8 cellular contexts compared by ENCODE assay signal in genomic region chr9:5628183-5628529, GRCh38. TPM values are rescaled to one million over a fixed set of nuclear protein-coding genes. Genes with fewer than 3 reads are reported as not detected.
DNase-seq lines count a peak whose midpoint lies in the region; ATAC-seq and TF ChIP-seq lines count a peak whose summit lies in the region.

No MANE protein-coding gene starts in this region.

- no peak for TF ChIP-seq CTCF in AG04450 (IDR thresholded peaks at IDR 0.05; ENCODE audit: low read depth, low read length)

- H3K4me3 Mint-ChIP-seq in naive B cell, result peak overlapping the region; percentile 92 to 99 (median 96)

- peaks cover 5% of the 10 kb centered on the region; the same call in 1 of the 2 replicates for H3K9me3 ChIP-seq in AG04450 (ENCODE audit: control insufficient read depth, insufficient read depth, low read length)

- CTCF ChIA-PET in AG04450 (lab: Charles Lee), result interaction anchor here (0.6 to 2.0 kb wide), 4 partner anchors 28 to 148 kb away, joined by 3 to 7 read pairs (median 4); no protein-coding TSS in a partner anchor

- no peaks in the 10 kb centered on the region for H3K27me3 ChIP-seq in AG04450 (ENCODE audit: control insufficient read depth, insufficient read depth, low read length)

- H3K36me3 Mint-ChIP-seq in naive B cell, result peaks cover 0 to 3% of the 10 kb centered on the region in 2 donors

- H3K27ac Mint-ChIP-seq in naive B cell, result peak overlapping the region; percentile 97 to 100 (median 98)

- H3K27ac ChIP-seq in AG04450 (ENCODE audit: low read depth, low read length), result peak overlapping the region; percentile 90

- H3K9me3 Mint-ChIP-seq in naive B cell, result peaks cover 0 to 3% (median 0%) of the 10 kb centered on the region in 7 donors

- H3K27me3 Mint-ChIP-seq in naive B cell, result no peaks in the 10 kb centered on the region

- ATAC-seq in naive B cell (ENCODE audit: low read depth in 2 of 2), result no peak

- DNase-seq in AG04450 (ENCODE audit: low read depth, low spot score) (no peak), KG1 (lab: John Stamatoyannopoulos, UW) (peak; percentile 65), cerebellum (ENCODE audit: low spot score) (peak; percentile 27), naive B cell (no peak), SIG-M5 (lab: John Stamatoyannopoulos, UW) (no peak), AG20443 (ENCODE audit: low spot score) (no peak), COLO668 (lab: John Stamatoyannopoulos, UW; ENCODE audit: unreplicated experiment) (no peak), HuH-7.5 (ENCODE audit: low spot score) (no peak)

- H3K4me3 ChIP-seq in AG04450 (ENCODE audit: low read depth, low read length), result peak overlapping the region; percentile 85

- POLR2A ChIA-PET in AG04450 (lab: Yijun Ruan, JAX), result interaction anchor here (0.6 to 1.4 kb wide), 8 partner anchors 39 to 178 kb away, joined by 3 to 9 read pairs (median 4); partner anchors contain the start of genes CD274 and PDCD1LG2

- H3K4me1 Mint-ChIP-seq in naive B cell, result peaks cover 40 to 71% (median 70%) of the 10 kb centered on the region in 3 donors

RNA-seq across cellular contexts. Expression of gene RIC1, which starts 0.8 kb away (rescaled TPM):
- polyA plus RNA-seq in AG04450 (2011; rRNA removed) (60.6 and 65.4 TPM in 2 replicates), naive B cell (ENCODE audit: low read depth in 6 of 6) (10 to 100 TPM in 5 of 6 donors, 1 to 10 TPM in 1; 9.5 to 14.2 (median 10.9) TPM)
- 107 and 128 TPM in 2 replicates for polyA minus RNA-seq in AG04450 (2011; rRNA and poly(A)+ RNA removed)
- total RNA-seq in cerebellum, result 33.8 TPM

Comparison
In these comparisons a context has a peak if more than half of its experiments do, and no peak if none do; other contexts are left out.
1. DNase-seq: peak in KG1 (single experiment) and cerebellum (single experiment); none in AG04450 (single experiment), naive B cell (single experiment), SIG-M5 (single experiment), AG20443 (single experiment), COLO668 (single experiment) and HuH-7.5 (single experiment).